9 cellular contexts compared by ENCODE assay signal in the genomic region with DNA sequence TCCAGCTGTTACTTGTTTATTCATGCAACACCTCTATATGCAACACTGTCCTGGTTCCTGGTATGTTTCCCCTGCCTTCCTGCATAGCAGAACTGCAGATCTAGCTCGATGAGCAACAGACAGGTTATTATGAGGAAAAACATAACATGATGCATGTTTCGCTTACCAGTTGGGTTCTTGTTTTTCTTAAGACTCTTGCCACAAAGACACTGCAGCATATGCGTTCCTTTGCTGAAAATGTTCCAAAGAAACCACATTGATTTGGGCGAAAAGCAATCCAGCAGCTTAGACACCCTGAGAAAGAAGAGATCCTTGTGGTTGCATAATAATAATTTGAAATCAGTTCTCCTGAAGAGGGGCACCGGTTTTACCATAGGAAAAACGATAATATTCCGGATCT. TPM values are rescaled to one million over a fixed set of nuclear protein-coding genes. Genes with fewer than 3 reads are reported as not detected.
DNase-seq lines count a peak whose midpoint lies in the region; ATAC-seq and TF ChIP-seq lines count a peak whose summit lies in the region.
"Had no signal": no experiment of that assay in that cellular context is flagged by ENCODE, and none has a peak within 500 bp of the region (broad histone marks: within the 10 kb centered on the region; RNA-seq: fewer than 3 reads in every experiment).

No MANE protein-coding gene starts in this region.

- no peaks in the 10 kb centered on the region for H3K79me2 ChIP-seq in OCI-LY7 (ENCODE audit: insufficient read depth, low read depth, low read length)

- no peak overlapping the region for H2AFZ ChIP-seq in OCI-LY7 (ENCODE audit: low read length)

- no peaks in the 10 kb centered on the region for H3K36me3 Mint-ChIP-seq in T-helper 2 cell treated with Interferon-gamma antibody and Interleukin-4, amounts not matched to agents 5 μg/mL and 100 μg/mL, for 36 hours (ENCODE audit: low read depth)
- no peaks in the 10 kb centered on the region for H3K36me3 Mint-ChIP-seq in MCF 10A (ENCODE audit: insufficient read depth, unreplicated experiment)

- ATAC-seq in GM21390 (IDR thresholded peaks at IDR 0.05; ENCODE audit: unreplicated experiment) (no peak), GM18868 (IDR thresholded peaks at IDR 0.05; ENCODE audit: unreplicated experiment) (no peak)

- no peak overlapping the region for H3K27ac Mint-ChIP-seq in T-helper 2 cell treated with Interferon-gamma antibody and Interleukin-4, amounts not matched to agents 5 μg/mL and 100 μg/mL, for 36 hours
- H3K27ac Mint-ChIP-seq in MCF 10A (ENCODE audit: low read depth, unreplicated experiment) = no peak overlapping the region

- no peaks in the 10 kb centered on the region for H3K9me2 ChIP-seq in OCI-LY7 (ENCODE audit: insufficient read depth, low read length)

- no peaks in the 10 kb centered on the region for H4K20me1 ChIP-seq in OCI-LY7 (ENCODE audit: insufficient read depth, low read length)

- peak overlapping the region; percentile 58 for H3K4me3 ChIP-seq in suprapubic skin
- no peak overlapping the region for H3K4me3 ChIP-seq in OCI-LY7 (ENCODE audit: low read depth, low read length, poor library complexity, severe bottlenecking)

- BruUV-seq in MCF 10A (replicated peaks; lab: Mats Ljungman, UMichigan) (no TSS peak), OCI-LY7 (replicated peaks; lab: Mats Ljungman, UMichigan) (no TSS peak)

- POLR2A ChIA-PET in MCF 10A (lab: Yijun Ruan, JAX) = interaction anchor here (0.9 kb wide), 1 partner anchor 39 kb away, joined by 3 read pairs; no protein-coding TSS in a partner anchor
- POLR2A ChIA-PET in OCI-LY7 (lab: Charles Lee) = no interaction called here

- H3K9me3 ChIP-seq in suprapubic skin (no peaks in the 10 kb centered on the region), OCI-LY7 (ENCODE audit: low read length) (no peaks in the 10 kb centered on the region)

- H3K4me1 ChIP-seq in suprapubic skin = peaks cover 32% of the 10 kb centered on the region
- H3K4me1 ChIP-seq in OCI-LY7 (ENCODE audit: insufficient read depth, low read length, poor library complexity, severe bottlenecking) = no peaks in the 10 kb centered on the region

- peaks cover 60% of the 10 kb centered on the region for H3K27me3 Mint-ChIP-seq in T-helper 2 cell treated with Interferon-gamma antibody and Interleukin-4, amounts not matched to agents 5 μg/mL and 100 μg/mL, for 36 hours (ENCODE audit: low read depth)
- H3K27me3 Mint-ChIP-seq in MCF 10A (ENCODE audit: insufficient read depth, unreplicated experiment) = peaks cover 45% of the 10 kb centered on the region

- H3K9me3 Mint-ChIP-seq in T-helper 2 cell treated with Interferon-gamma antibody and Interleukin-4, amounts not matched to agents 5 μg/mL and 100 μg/mL, for 36 hours = no peaks in the 10 kb centered on the region
- no peaks in the 10 kb centered on the region for H3K9me3 Mint-ChIP-seq in MCF 10A (ENCODE audit: unreplicated experiment)

- TF ChIP-seq EP300 in suprapubic skin (IDR thresholded peaks at IDR 0.05) = no peak

- CTCF ChIA-PET in MCF 10A (lab: Yijun Ruan, JAX) = interaction anchor here (0.7 to 2.0 kb wide), 5 partner anchors 16 to 624 kb away, joined by 3 to 9 read pairs (median 3); no protein-coding TSS in a partner anchor
- CTCF ChIA-PET in OCI-LY7 (lab: Charles Lee; ENCODE audit: unreplicated experiment) = no interaction called here

- peak overlapping the region; percentile 73 for H3K4me3 Mint-ChIP-seq in T-helper 2 cell treated with Interferon-gamma antibody and Interleukin-4, amounts not matched to agents 5 μg/mL and 100 μg/mL, for 36 hours
- peak overlapping the region; percentile 75 for H3K4me3 Mint-ChIP-seq in MCF 10A (ENCODE audit: unreplicated experiment)

- no peak for TF ChIP-seq POLR2A in suprapubic skin (IDR thresholded peaks at IDR 0.05)

- peaks cover 21% of the 10 kb centered on the region for H3K4me1 Mint-ChIP-seq in T-helper 2 cell treated with Interferon-gamma antibody and Interleukin-4, amounts not matched to agents 5 μg/mL and 100 μg/mL, for 36 hours (ENCODE audit: low read depth)
- peaks cover 23% of the 10 kb centered on the region for H3K4me1 Mint-ChIP-seq in MCF 10A (ENCODE audit: insufficient read depth, unreplicated experiment)

- H3K27ac ChIP-seq in suprapubic skin (no peak overlapping the region), OCI-LY7 (ENCODE audit: low read depth, low read length, poor library complexity, severe bottlenecking) (no peak overlapping the region)

- peaks cover 4% of the 10 kb centered on the region for H3K27me3 ChIP-seq in suprapubic skin

- H3K36me3 ChIP-seq in suprapubic skin = no peaks in the 10 kb centered on the region
- H3K36me3 ChIP-seq in OCI-LY7 (ENCODE audit: insufficient read depth, low read length) = no peaks in the 10 kb centered on the region

- no peak for TF ChIP-seq CTCF in MCF 10A (IDR thresholded peaks at IDR 0.05; ENCODE audit: unreplicated experiment)
- no peak for TF ChIP-seq CTCF in suprapubic skin (IDR thresholded peaks at IDR 0.05)
- TF ChIP-seq CTCF in OCI-LY7 (conservative IDR thresholded peaks at IDR 0.05; ENCODE audit: low read length) = no peak

- 5% methylated on average over 7 of the region's 7 CpGs for WGBS in suprapubic skin

- H3K4me2 ChIP-seq in OCI-LY7 (ENCODE audit: low read length) = no peak overlapping the region

- DNase-seq in T-helper 2 cell treated with Interferon-gamma antibody and Interleukin-4, amounts not matched to agents 5 μg/mL and 100 μg/mL, for 36 hours (ENCODE audit: low spot score) = no peak
- DNase-seq in T-helper 2 cell (no peak), MCF 10A (ENCODE audit: unreplicated experiment) (no peak), kidney tubule cell (ENCODE audit: low spot score) (peak; percentile 20), suprapubic skin (ENCODE audit: low spot score in 2 of 2) (no peak), OCI-LY7 (ENCODE audit: low spot score) (no peak)
- DNase-seq: activated gamma-delta T cell had no signal

- intact Hi-C loops in MCF 10A (cut with micrococcal nuclease) (no loop called here), OCI-LY7 (cut with micrococcal nuclease; ENCODE audit: unreplicated experiment) (no loop called here)

RNA-seq across cellular contexts. Expression of a gene that starts 0.5 kb away (rescaled TPM):
- total RNA-seq in MCF 10A (2022) (0.15 TPM in 1 of 2 replicates, not detected in the other), suprapubic skin (1 to 10 TPM in 1 of 4 donors, under 1 TPM in 3; 0.08 to 1.4 (median 0.22) TPM), OCI-LY7 (2022) (not detected in 2 replicates)
- total RNA-seq in OCI-LY7 (2014; rRNA removed; shearing (Covaris generic)) = not detected in 2 replicates
